28 cellular contexts compared by ENCODE assay signal in the genomic region with DNA sequence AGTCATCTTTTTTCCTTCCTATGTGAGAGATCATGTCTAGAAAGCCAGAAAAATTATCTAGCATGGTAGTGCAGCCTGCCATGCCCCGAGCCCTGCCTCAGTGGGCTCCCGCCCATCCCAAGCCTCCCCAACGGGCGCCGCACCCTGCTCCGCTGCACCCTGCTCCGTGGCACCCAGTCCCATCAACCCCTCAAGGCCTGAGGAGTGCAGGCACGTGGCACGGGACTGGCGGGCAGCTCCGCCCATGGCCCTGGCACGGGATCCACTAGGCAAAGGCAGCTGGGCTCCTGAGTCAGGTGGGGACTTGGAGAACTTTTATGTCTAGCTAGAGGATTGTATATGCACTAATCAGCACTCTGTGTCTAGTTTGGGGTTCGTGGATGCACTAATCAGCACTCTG.
"Had no signal": no experiment of that assay in that cellular context is flagged by ENCODE, and none has a peak within 500 bp of the region (broad histone marks: within the 10 kb centered on the region; RNA-seq: fewer than 3 reads in every experiment).

No MANE protein-coding gene starts in this region.

- ATAC-seq: effector memory CD8-positive, alpha-beta T cell; esophagus mucosa; foreskin keratinocyte; gastrocnemius medialis; gastroesophageal sphincter; heart left ventricle had no signal

- H3K4me1 Mint-ChIP-seq: endodermal cell had no signal

- H3K27ac ChIP-seq: colonic mucosa, coronary artery, dorsolateral prefrontal cortex, epithelial cell of prostate, esophagus muscularis mucosa, esophagus squamous epithelium, foreskin keratinocyte, gastrocnemius medialis, gastroesophageal sphincter, heart left ventricle had no signal

- H3K4me3 Mint-ChIP-seq: dendritic cell treated with granulocyte-macrophage colony-stimulating factor and Interleukin-4, amounts not matched to agents 40 ng/mL and 50 ng/mL, for 4 days; effector memory CD8-positive, alpha-beta T cell; endodermal cell had no signal

- FAIRE-seq: colon, endometrium, endothelial cell of umbilical vein, frontal cortex had no signal

- H3K36me3 ChIP-seq: colonic mucosa, esophagus muscularis mucosa, esophagus squamous epithelium, gastrocnemius medialis, gastroesophageal sphincter, heart left ventricle had no signal

- H3K9me3 ChIP-seq: colonic mucosa, esophagus squamous epithelium, gastrocnemius medialis had no signal

- H3K27me3 ChIP-seq: colonic mucosa, dorsolateral prefrontal cortex, esophagus muscularis mucosa, esophagus squamous epithelium, foreskin keratinocyte, gastrocnemius medialis, gastroesophageal sphincter, heart left ventricle had no signal

- H3K27ac Mint-ChIP-seq: dendritic cell treated with granulocyte-macrophage colony-stimulating factor and Interleukin-4, amounts not matched to agents 40 ng/mL and 50 ng/mL, for 4 days; effector memory CD8-positive, alpha-beta T cell had no signal

- H3K4me3 ChIP-seq: colonic mucosa, coronary artery, dorsolateral prefrontal cortex, esophagus muscularis mucosa, esophagus squamous epithelium, gastrocnemius medialis, gastroesophageal sphincter, heart left ventricle had no signal

- H3K4me1 ChIP-seq: colonic mucosa, esophagus squamous epithelium, foreskin keratinocyte, gastrocnemius medialis had no signal

- DNase-seq: colonic mucosa; cortex of kidney; dermis blood vessel endothelial cell; dorsolateral prefrontal cortex; effector CD4-positive, alpha-beta T cell; effector CD8-positive, alpha-beta T cell; effector memory CD4-positive, alpha-beta T cell; effector memory CD8-positive, alpha-beta T cell; endodermal cell; erythroblast; esophagus squamous epithelium; foreskin fibroblast; foreskin keratinocyte; foreskin melanocyte; gastrocnemius medialis; glutamatergic neuron; head of caudate nucleus had no signal

- H3K27me3 Mint-ChIP-seq: dendritic cell treated with granulocyte-macrophage colony-stimulating factor and Interleukin-4, amounts not matched to agents 40 ng/mL and 50 ng/mL, for 4 days; effector memory CD8-positive, alpha-beta T cell had no signal
